In genomic region chr10:6778992-6779701, GRCh38 we compare ENCODE assay signal across 12 cellular contexts.
DNase-seq lines count a peak whose midpoint lies in the region; ATAC-seq and TF ChIP-seq lines count a peak whose summit lies in the region.
"Had no signal": no experiment of that assay in that cellular context is flagged by ENCODE, and none has a peak within 500 bp of the region (broad histone marks: within the 10 kb centered on the region; RNA-seq: fewer than 3 reads in every experiment).

No MANE protein-coding gene starts in this region.

- intact Hi-C loops in sigmoid colon (cut with DNase I), result no loop called here

- TF ChIP-seq POLR2A in sigmoid colon (IDR thresholded peaks at IDR 0.05), result no peak

- H3K36me3 ChIP-seq in sigmoid colon, result no peaks in the 10 kb centered on the region
- H3K36me3 ChIP-seq: BE2C had no signal

- DNase-seq in activated naive CD4-positive, alpha-beta T cell treated with Interleukin-2 at 50 U/mL for 16 hours, result no peak
- DNase-seq in astrocyte of the hippocampus (ENCODE audit: low read depth, low spot score) (peak; percentile 98), iris pigment epithelial cell (ENCODE audit: low read depth) (peak; percentile 92), ureter (ENCODE audit: low spot score) (peak; percentile 60), sigmoid colon (no peak), DMS153 treated with DMSO at 0.1 percent for 48 hours (lab: John Stamatoyannopoulos, UW; ENCODE audit: unreplicated experiment) (no peak)
- DNase-seq: BE2C, NCI-H1092 had no signal

- peaks cover 38% of the 10 kb centered on the region for H3K27me3 Mint-ChIP-seq in activated naive CD4-positive, alpha-beta T cell treated with anti-CD3 and anti-CD28 coated beads, Interleukin-2, amount 50 U/mL, for 24 hours

- no peaks in the 10 kb centered on the region for H3K4me1 Mint-ChIP-seq in activated naive CD4-positive, alpha-beta T cell treated with anti-CD3 and anti-CD28 coated beads, Interleukin-2, amount 50 U/mL, for 24 hours

- no peaks in the 10 kb centered on the region for H3K36me3 Mint-ChIP-seq in activated naive CD4-positive, alpha-beta T cell treated with anti-CD3 and anti-CD28 coated beads, Interleukin-2, amount 50 U/mL, for 24 hours

- H3K4me3 ChIP-seq in sigmoid colon, result no peak overlapping the region

- no peak for TF ChIP-seq EP300 in sigmoid colon (IDR thresholded peaks at IDR 0.05)

- TF ChIP-seq CTCF in sigmoid colon (IDR thresholded peaks at IDR 0.05), result no peak

- ATAC-seq in GM18502 (IDR thresholded peaks at IDR 0.05; ENCODE audit: poor library complexity, unreplicated experiment), result no peak

- no peak overlapping the region for H3K4me3 Mint-ChIP-seq in activated naive CD4-positive, alpha-beta T cell treated with anti-CD3 and anti-CD28 coated beads, Interleukin-2, amount 50 U/mL, for 24 hours
- H3K4me3 Mint-ChIP-seq: activated T-helper 1 cell treated with anti-CD3 and anti-CD28 coated beads, Interleukin-12 subunit alpha, Interleukin-12 subunit beta, Interleukin-2, Interleukin-4 antibody, amounts not matched to agents 30 ng/mL and 10 ng/mL and 1 ng/mL, durations not matched to agents 14 hours and 24 hours and 36 hours had no signal

- peaks cover 0 to 11% (median 0%) of the 10 kb centered on the region in 3 donors for H3K27me3 ChIP-seq in sigmoid colon
- H3K27me3 ChIP-seq: BE2C had no signal

- H3K4me1 ChIP-seq in sigmoid colon, result no peaks in the 10 kb centered on the region
- H3K4me1 ChIP-seq: BE2C, parathyroid adenoma had no signal

- no peak overlapping the region for H3K27ac ChIP-seq in sigmoid colon
- H3K27ac ChIP-seq: parathyroid adenoma had no signal

- H3K9me3 Mint-ChIP-seq in activated naive CD4-positive, alpha-beta T cell treated with anti-CD3 and anti-CD28 coated beads, Interleukin-2, amount 50 U/mL, for 24 hours, result no peaks in the 10 kb centered on the region
- H3K9me3 Mint-ChIP-seq: activated T-helper 1 cell treated with anti-CD3 and anti-CD28 coated beads, Interleukin-12 subunit alpha, Interleukin-12 subunit beta, Interleukin-2, Interleukin-4 antibody, amounts not matched to agents 30 ng/mL and 10 ng/mL and 1 ng/mL, durations not matched to agents 14 hours and 24 hours and 36 hours had no signal

- H3K27ac Mint-ChIP-seq in activated naive CD4-positive, alpha-beta T cell treated with anti-CD3 and anti-CD28 coated beads, Interleukin-2, amount 50 U/mL, for 24 hours, result peak overlapping the region; percentile 31
- H3K27ac Mint-ChIP-seq: activated T-helper 1 cell treated with anti-CD3 and anti-CD28 coated beads, Interleukin-12 subunit alpha, Interleukin-12 subunit beta, Interleukin-2, Interleukin-4 antibody, amounts not matched to agents 30 ng/mL and 10 ng/mL and 1 ng/mL, durations not matched to agents 14 hours and 24 hours and 36 hours had no signal

- no peaks in the 10 kb centered on the region for H3K9me3 ChIP-seq in sigmoid colon
- H3K9me3 ChIP-seq: BE2C had no signal

- WGBS in sigmoid colon, 2 donors, result 47 to 70% methylated on average over 4 of the region's 4 CpGs

Comparison
In these comparisons a context has a peak if more than half of its experiments do, and no peak if none do; other contexts are left out.
1. DNase-seq: peak in astrocyte of the hippocampus (single experiment), iris pigment epithelial cell (single experiment) and ureter (single experiment); none in activated naive CD4-positive, alpha-beta T cell treated with Interleukin-2 at 50 U/mL for 16 hours (single experiment), sigmoid colon (single experiment) and DMS153 treated with DMSO at 0.1 percent for 48 hours (single experiment).